ENCODE assay signal across 8 cellular contexts in genomic region chr9:129436751-129437625, GRCh38.
DNase-seq lines count a peak whose midpoint lies in the region; ATAC-seq and TF ChIP-seq lines count a peak whose summit lies in the region.

No MANE protein-coding gene starts in this region.

- peak overlapping the region; percentile 69 for H3K4me2 ChIP-seq in HCT116 (ENCODE audit: low read length)

- POLR2A ChIA-PET in HCT116 (lab: Charles Lee): no interaction called here

- H3K4me3 ChIP-seq in HCT116 (replicated peaks in 1 of 2; ENCODE audit: low read depth in 1 of 2, low read length in 2 of 2): peak overlapping the region; percentile 24 to 45
- peak overlapping the region; percentile 57 for H3K4me3 ChIP-seq in lower lobe of right lung

- no TSS peak for BruUV-seq in HCT116 (replicated peaks; lab: Mats Ljungman, UMichigan)

- TF ChIP-seq POLR2A in HCT116 (IDR thresholded peaks at IDR 0.05; ENCODE audit: borderline replicate concordance, extremely low read depth, insufficient read depth, insufficient read length): no peak

- TF ChIP-seq CTCF in 22Rv1 (IDR thresholded peaks at IDR 0.05) (no peak), HCT116 (IDR thresholded peaks at IDR 0.05 in 2 of 3, conservative IDR thresholded peaks at IDR 0.05 in 1 of 3; ENCODE audit: borderline replicate concordance in 1 of 3, insufficient read depth in 1 of 3, low read depth in 2 of 3, low read length in 2 of 3) (no peak), VCaP (conservative IDR thresholded peaks at IDR 0.05) (no peak), lower lobe of right lung (IDR thresholded peaks at IDR 0.05) (no peak)

- ATAC-seq in HCT116 (no peak; the same call in 1 of the 2 replicates), lower lobe of right lung (peak; percentile 70 to 80), GM18870 (IDR thresholded peaks at IDR 0.05; ENCODE audit: unreplicated experiment) (no peak), GM21825 (IDR thresholded peaks at IDR 0.05; ENCODE audit: unreplicated experiment) (no peak)

- H3K27ac Mint-ChIP-seq in stimulated activated naive CD8-positive, alpha-beta T cell treated with anti-CD3 and anti-CD28 coated beads, Interleukin-15, Interleukin-2, amounts not matched to agents 100 ng/mL and 50 ng/mL, for 24 hours: no peak overlapping the region

- no peaks in the 10 kb centered on the region for H3K9me2 ChIP-seq in HCT116 (ENCODE audit: insufficient read depth)

- TF ChIP-seq RAD21 in HCT116 (IDR thresholded peaks at IDR 0.05; ENCODE audit: low read depth): no peak

- no peak for DNase-seq in HCT116 (ENCODE audit: low read depth, low spot score)
- DNase-seq in dermis blood vessel endothelial cell: peak; percentile 60
- DNase-seq in lower lobe of right lung: peak; percentile 74

- no peaks in the 10 kb centered on the region for H3K9me3 Mint-ChIP-seq in stimulated activated naive CD8-positive, alpha-beta T cell treated with anti-CD3 and anti-CD28 coated beads, Interleukin-15, Interleukin-2, amounts not matched to agents 100 ng/mL and 50 ng/mL, for 24 hours

- RAD21 ChIA-PET in HCT116 (lab: Charles Lee; ENCODE audit: low non-redundant PET in 1 of 2, low total read pairs in 2 of 2, uncharacterized antibody in 2 of 2, unreplicated experiment in 2 of 2): no interaction called here

- peak overlapping the region; percentile 76 for H3K4me3 Mint-ChIP-seq in stimulated activated naive CD8-positive, alpha-beta T cell treated with anti-CD3 and anti-CD28 coated beads, Interleukin-15, Interleukin-2, amounts not matched to agents 100 ng/mL and 50 ng/mL, for 24 hours

- intact Hi-C loops in HCT116 (cut with micrococcal nuclease): no loop called here
- intact Hi-C loops in lower lobe of right lung (cut with DNase I): no loop called here

- H3K36me3 ChIP-seq in HCT116 (ENCODE audit: control insufficient read depth in 1 of 2, insufficient read depth in 2 of 2, low read length in 2 of 2) (no peaks in the 10 kb centered on the region), lower lobe of right lung (no peaks in the 10 kb centered on the region)

- H3K27me3 ChIP-seq in HCT116 (ENCODE audit: insufficient read depth, low read length) (no peaks in the 10 kb centered on the region), lower lobe of right lung (ENCODE audit: low read depth) (peaks cover 12% of the 10 kb centered on the region)

- CTCF ChIA-PET in HCT116 (lab: Charles Lee): no interaction called here

- peaks cover 36% of the 10 kb centered on the region for H3K27me3 Mint-ChIP-seq in stimulated activated naive CD8-positive, alpha-beta T cell treated with anti-CD3 and anti-CD28 coated beads, Interleukin-15, Interleukin-2, amounts not matched to agents 100 ng/mL and 50 ng/mL, for 24 hours

- no peak overlapping the region for H2AFZ ChIP-seq in HCT116 (ENCODE audit: low read depth, low read length, poor library complexity, severe bottlenecking)

- no peaks in the 10 kb centered on the region for H3K79me2 ChIP-seq in HCT116 (ENCODE audit: insufficient read depth, low read length)

- no peaks in the 10 kb centered on the region for H3K36me3 Mint-ChIP-seq in stimulated activated naive CD8-positive, alpha-beta T cell treated with anti-CD3 and anti-CD28 coated beads, Interleukin-15, Interleukin-2, amounts not matched to agents 100 ng/mL and 50 ng/mL, for 24 hours (ENCODE audit: low read depth)

- H3K4me1 ChIP-seq in HCT116 (ENCODE audit: control insufficient read depth in 1 of 2, insufficient read depth in 2 of 2, low read length in 2 of 2): peaks cover 6 to 28% of the 10 kb centered on the region in 2 experiments; a peak in 3 of 4 replicates
- peaks cover 21% of the 10 kb centered on the region for H3K4me1 ChIP-seq in lower lobe of right lung

- H3K27ac ChIP-seq in 22Rv1 (peak overlapping the region; percentile 89), HCT116 (ENCODE audit: low read depth, low read length) (no peak overlapping the region), VCaP (peak overlapping the region; percentile 81), lower lobe of right lung (peak overlapping the region; percentile 58)

- no peaks in the 10 kb centered on the region for H4K20me1 ChIP-seq in HCT116 (ENCODE audit: insufficient read depth)

- H3K4me1 Mint-ChIP-seq in stimulated activated naive CD8-positive, alpha-beta T cell treated with anti-CD3 and anti-CD28 coated beads, Interleukin-15, Interleukin-2, amounts not matched to agents 100 ng/mL and 50 ng/mL, for 24 hours (ENCODE audit: low read depth): peaks cover 25% of the 10 kb centered on the region

- H3K9ac ChIP-seq in HCT116 (ENCODE audit: low read length): peak overlapping the region; percentile 40

- no peaks in the 10 kb centered on the region for H3K9me3 ChIP-seq in HCT116 (ENCODE audit: control insufficient read depth in 1 of 2, insufficient read depth in 1 of 2, low read depth in 1 of 2, low read length in 2 of 2)
- H3K9me3 ChIP-seq in lower lobe of right lung: no peaks in the 10 kb centered on the region

TF ChIP-seq in HCT116, 20 proteins besides CTCF, POLR2A, EP300 and RAD21:
- TF ChIP-seq YY1 (IDR thresholded peaks at IDR 0.05; ENCODE audit: extremely low read depth, insufficient replicate concordance, low read depth, low read length) (no peak), EZH2phosphoT487 (IDR thresholded peaks at IDR 0.05; ENCODE audit: borderline replicate concordance) (no peak), SRF (IDR thresholded peaks at IDR 0.05; ENCODE audit: low read depth) (no peak), CEBPB (IDR thresholded peaks at IDR 0.05; ENCODE audit: low read depth) (no peak)
- TF ChIP-seq, protein P1, sequence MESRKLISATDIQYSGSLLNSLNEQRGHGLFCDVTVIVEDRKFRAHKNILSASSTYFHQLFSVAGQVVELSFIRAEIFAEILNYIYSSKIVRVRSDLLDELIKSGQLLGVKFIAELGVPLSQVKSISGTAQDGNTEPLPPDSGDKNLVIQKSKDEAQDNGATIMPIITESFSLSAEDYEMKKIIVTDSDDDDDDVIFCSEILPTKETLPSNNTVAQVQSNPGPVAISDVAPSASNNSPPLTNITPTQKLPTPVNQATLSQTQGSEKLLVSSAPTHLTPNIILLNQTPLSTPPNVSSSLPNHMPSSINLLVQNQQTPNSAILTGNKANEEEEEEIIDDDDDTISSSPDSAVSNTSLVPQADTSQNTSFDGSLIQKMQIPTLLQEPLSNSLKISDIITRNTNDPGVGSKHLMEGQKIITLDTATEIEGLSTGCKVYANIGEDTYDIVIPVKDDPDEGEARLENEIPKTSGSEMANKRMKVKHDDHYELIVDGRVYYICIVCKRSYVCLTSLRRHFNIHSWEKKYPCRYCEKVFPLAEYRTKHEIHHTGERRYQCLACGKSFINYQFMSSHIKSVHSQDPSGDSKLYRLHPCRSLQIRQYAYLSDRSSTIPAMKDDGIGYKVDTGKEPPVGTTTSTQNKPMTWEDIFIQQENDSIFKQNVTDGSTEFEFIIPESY (IDR thresholded peaks at IDR 0.05; ENCODE audit: extremely low read depth, insufficient replicate concordance, low read length): no peak

Comparison
In these comparisons a context has a peak if more than half of its experiments do, and no peak if none do; other contexts are left out.
1. ATAC-seq: peak in lower lobe of right lung (2 of 2); none in HCT116 (single experiment), GM18870 (single experiment) and GM21825 (single experiment).